Comparison of ENCODE assay signal across 17 cellular contexts in genomic region chr16:81473066-81473488, GRCh38. TPM values are rescaled to one million over a fixed set of nuclear protein-coding genes. Genes with fewer than 3 reads are reported as not detected.
DNase-seq lines count a peak whose midpoint lies in the region; ATAC-seq, FAIRE-seq and TF ChIP-seq lines count a peak whose summit lies in the region.
"Had no signal": no experiment of that assay in that cellular context is flagged by ENCODE, and none has a peak within 500 bp of the region (broad histone marks: within the 10 kb centered on the region; RNA-seq: fewer than 3 reads in every experiment).

No MANE protein-coding gene starts in this region.

- no peak overlapping the region for H3K23ac ChIP-seq in H1 (ENCODE audit: insufficient read length)

- no peak overlapping the region for H3K18ac ChIP-seq in H1 (ENCODE audit: extremely low read depth, low read length)

- ATAC-seq in HG02763 (IDR thresholded peaks at IDR 0.05; ENCODE audit: unreplicated experiment) (no peak), GM21786 (IDR thresholded peaks at IDR 0.05; ENCODE audit: unreplicated experiment) (no peak)

- H3K4me1 Mint-ChIP-seq in nephron progenitor cell, result peaks cover 45% of the 10 kb centered on the region

- no peak overlapping the region for H3K4ac ChIP-seq in H1 (replicated peaks; ENCODE audit: insufficient read length, low read depth, low read length)

- no peak overlapping the region for H4K91ac ChIP-seq in H1 (replicated peaks; ENCODE audit: insufficient read length, low read length)

- H3K27me3 ChIP-seq in BLaER1 treated with 17β-estradiol and CSF1 and Interleukin-3, amounts not matched to agents 10 nM and 100 nM, result no peaks in the 10 kb centered on the region
- no peaks in the 10 kb centered on the region for H3K27me3 ChIP-seq in H1 (replicated peaks in 1 of 4; ENCODE audit: control insufficient read depth in 3 of 4, extremely low read depth in 1 of 4, insufficient read depth in 3 of 4, low read length in 3 of 4)
- H3K27me3 ChIP-seq: esophagus muscularis mucosa, left lung had no signal

- no peak overlapping the region for H4K8ac ChIP-seq in H1 (ENCODE audit: extremely low read depth, insufficient read depth, low read length)

- no peak for TF ChIP-seq CTCF in H1 (IDR thresholded peaks at IDR 0.05; ENCODE audit: control extremely low read depth in 1 of 3, insufficient read depth in 1 of 3, low read depth in 1 of 3, low read length in 3 of 3)
- TF ChIP-seq CTCF in nephron progenitor cell (IDR thresholded peaks at IDR 0.05), result no peak

- POLR2A ChIA-PET in H1 (lab: Charles Lee; ENCODE audit: partially characterized antibody), result interaction anchor here (0.6 to 1.4 kb wide), 5 partner anchors 9 to 60 kb away, joined by 3 read pairs; no protein-coding TSS in a partner anchor

- H2BK20ac ChIP-seq in H1 (ENCODE audit: low read length), result no peak overlapping the region

- H3K9ac ChIP-seq in BLaER1 treated with 17β-estradiol and CSF1 and Interleukin-3, amounts not matched to agents 10 nM and 100 nM, result peak overlapping the region in 10 of 11 experiments; percentile 7 to 54 (median 42); a peak in 13 of 22 replicates
- no peak overlapping the region for H3K9ac ChIP-seq in H1 (replicated peaks in 1 of 4; ENCODE audit: extremely low read depth in 1 of 4, low read depth in 3 of 4, low read length in 3 of 4)

- no peaks in the 10 kb centered on the region for H3K27me3 Mint-ChIP-seq in nephron progenitor cell (ENCODE audit: low read depth, poor library complexity)
- H3K27me3 Mint-ChIP-seq: activated naive CD8-positive, alpha-beta T cell; stimulated activated naive CD8-positive, alpha-beta T cell treated with anti-CD3 and anti-CD28 coated beads, Interleukin-15, Interleukin-2, amounts not matched to agents 100 ng/mL and 50 ng/mL, for 24 hours had no signal

- no peaks in the 10 kb centered on the region for H3K23me2 ChIP-seq in H1 (ENCODE audit: low read depth, low read length)

- WGBS in H1 (ENCODE audit: extremely low coverage in 1 of 2, insufficient coverage in 1 of 2, insufficient read length in 1 of 2, insufficient replicate concordance in 2 of 2, low coverage in 1 of 2, low lambda C conversion rate in 2 of 2, missing lambda C conversion rate in 1 of 2), 2 experiments, result 74% methylated on average over 12 of the region's 14 CpGs; no CpG with 5 or more reads in 1 of the 2 experiments

- peak overlapping the region; percentile 57 for H3K27ac Mint-ChIP-seq in nephron progenitor cell
- H3K27ac Mint-ChIP-seq: activated naive CD8-positive, alpha-beta T cell; stimulated activated naive CD8-positive, alpha-beta T cell treated with anti-CD3 and anti-CD28 coated beads, Interleukin-15, Interleukin-2, amounts not matched to agents 100 ng/mL and 50 ng/mL, for 24 hours had no signal

- H2AK5ac ChIP-seq in H1 (ENCODE audit: low read depth, low read length), result no peak overlapping the region

- peaks cover 13 to 70% (median 50%) of the 10 kb centered on the region in 11 experiments; a peak in 21 of 22 replicates for H3K36me3 ChIP-seq in BLaER1 treated with 17β-estradiol and CSF1 and Interleukin-3, amounts not matched to agents 10 nM and 100 nM
- peaks cover 0 to 8% (median 2%) of the 10 kb centered on the region in 4 experiments; a peak in 2 of 8 replicates for H3K36me3 ChIP-seq in H1 (ENCODE audit: control insufficient read depth in 2 of 4, insufficient read depth in 4 of 4, low read length in 3 of 4)

- TF ChIP-seq EP300 in H1 (IDR thresholded peaks at IDR 0.05; ENCODE audit: borderline replicate concordance in 1 of 2, low read depth in 2 of 2, low read length in 2 of 2), result no peak

- TF ChIP-seq POLR2A in H1 (IDR thresholded peaks at IDR 0.05; ENCODE audit: control extremely low read depth in 1 of 2, low read depth in 2 of 2, low read length in 2 of 2), result no peak

- no peak for TF ChIP-seq RAD21 in H1 (IDR thresholded peaks at IDR 0.05 in 1 of 2, conservative IDR thresholded peaks at IDR 0.05 in 1 of 2; ENCODE audit: low read depth in 2 of 2, low read length in 2 of 2)

- peaks cover 31% of the 10 kb centered on the region for H3K36me3 Mint-ChIP-seq in nephron progenitor cell (ENCODE audit: low read depth)

- H3K4me2 ChIP-seq in BLaER1 treated with 17β-estradiol and CSF1 and Interleukin-3, amounts not matched to agents 10 nM and 100 nM, result peak overlapping the region; percentile 86 to 98 (median 90)
- no peak overlapping the region for H3K4me2 ChIP-seq in H1 (ENCODE audit: insufficient read depth in 1 of 2, low read depth in 2 of 2, low read length in 2 of 2)

- H3K4me3 ChIP-seq in BLaER1 treated with 17β-estradiol and CSF1 and Interleukin-3, amounts not matched to agents 10 nM and 100 nM, result no peak overlapping the region; a peak in 1 of 20 replicates
- H3K4me3 ChIP-seq in H1 (ENCODE audit: extremely low read depth in 1 of 4, insufficient read depth in 2 of 4, low read depth in 3 of 4, low read length in 4 of 4), result no peak overlapping the region
- H3K4me3 ChIP-seq: esophagus muscularis mucosa, left lung, skin epidermis had no signal

- H2AFZ ChIP-seq in H1 (ENCODE audit: low read length), result no peak overlapping the region

- H4K5ac ChIP-seq in H1 (ENCODE audit: insufficient read length, low read depth, low read length), result no peak overlapping the region

- peak overlapping the region; percentile 15 to 98 (median 91); a peak in 20 of 22 replicates for H3K27ac ChIP-seq in BLaER1 treated with 17β-estradiol and CSF1 and Interleukin-3, amounts not matched to agents 10 nM and 100 nM
- H3K27ac ChIP-seq in H1 (ENCODE audit: low read depth, low read length), result no peak overlapping the region
- H3K27ac ChIP-seq: esophagus muscularis mucosa had no signal

- H2BK5ac ChIP-seq in H1 (ENCODE audit: low read depth, low read length), result no peak overlapping the region

- H2BK120ac ChIP-seq in H1 (replicated peaks; ENCODE audit: low read depth, low read length), result no peak overlapping the region

- DNase-seq in H1 (ENCODE audit: low read depth in 1 of 2, low spot score in 2 of 2) (no peak), nephron progenitor cell (no peak), ureter (ENCODE audit: low spot score) (no peak), occipital lobe (lab: John Stamatoyannopoulos, UW) (no peak)
- DNase-seq: activated CD4-positive, CD25-positive, alpha-beta regulatory T cell treated with anti-CD3 and anti-CD28 coated beads, Interleukin-2, amount 50 U/mL, for 72 hours; activated CD8-positive, alpha-beta memory T cell treated with anti-CD3 and anti-CD28 coated beads, Interleukin-2, amount 50 U/mL, for 4 hours; hippocampal formation; left lung; RPMI8226 had no signal

- no peak for FAIRE-seq in H1 (lab: Jason Lieb, UNC)

- peaks cover 33% of the 10 kb centered on the region for H3K79me1 ChIP-seq in H1 (ENCODE audit: low read depth, low read length)

- peaks cover 4% of the 10 kb centered on the region for H3K9me3 Mint-ChIP-seq in nephron progenitor cell
- H3K9me3 Mint-ChIP-seq: stimulated activated naive CD8-positive, alpha-beta T cell treated with anti-CD3 and anti-CD28 coated beads, Interleukin-15, Interleukin-2, amounts not matched to agents 100 ng/mL and 50 ng/mL, for 24 hours had no signal

- H3K14ac ChIP-seq in H1 (ENCODE audit: insufficient read length), result no peak overlapping the region

- H3K4me3 Mint-ChIP-seq in nephron progenitor cell, result no peak overlapping the region
- H3K4me3 Mint-ChIP-seq: activated naive CD8-positive, alpha-beta T cell; stimulated activated naive CD8-positive, alpha-beta T cell treated with anti-CD3 and anti-CD28 coated beads, Interleukin-15, Interleukin-2, amounts not matched to agents 100 ng/mL and 50 ng/mL, for 24 hours had no signal

- H3K79me2 ChIP-seq in H1 (ENCODE audit: control insufficient read depth in 1 of 2, insufficient read depth in 2 of 2, low read length in 2 of 2), result peaks cover 11 to 93% of the 10 kb centered on the region in 2 experiments

- no peak overlapping the region for H2BK12ac ChIP-seq in H1 (ENCODE audit: low read depth, low read length)

- peaks cover 88 to 100% (median 99%) of the 10 kb centered on the region in 10 experiments for H3K4me1 ChIP-seq in BLaER1 treated with 17β-estradiol and CSF1 and Interleukin-3, amounts not matched to agents 10 nM and 100 nM
- peaks cover 0 to 13% (median 2%) of the 10 kb centered on the region in 4 experiments; a peak in 4 of 7 replicates for H3K4me1 ChIP-seq in H1 (replicated peaks in 1 of 4; ENCODE audit: control insufficient read depth in 3 of 4, insufficient read depth in 4 of 4, low read length in 3 of 4)

- peaks cover 0 to 68% (median 10%) of the 10 kb centered on the region in 11 experiments; a peak in 8 of 22 replicates for H4K20me1 ChIP-seq in BLaER1 treated with 17β-estradiol and CSF1 and Interleukin-3, amounts not matched to agents 10 nM and 100 nM
- peaks cover 35 to 46% of the 10 kb centered on the region in 2 experiments for H4K20me1 ChIP-seq in H1 (replicated peaks in 1 of 2; ENCODE audit: control insufficient read depth in 1 of 2, insufficient read depth in 2 of 2, low read length in 2 of 2)

- 0 out of 2 replicates have a peak overlapping the region, but pooled peaks have one; percentile 18 for H2BK15ac ChIP-seq in H1 (ENCODE audit: low read length)

- CTCF ChIA-PET in H1 (lab: Charles Lee; ENCODE audit: partially characterized antibody), result interaction anchor here (0.6 to 1.5 kb wide), 7 partner anchors 8 to 225 kb away, joined by 3 to 4 read pairs (median 3); no protein-coding TSS in a partner anchor

- H3K56ac ChIP-seq in H1 (replicated peaks; ENCODE audit: insufficient read length, low read depth, low read length), result no peak overlapping the region

- H3K9me3 ChIP-seq in BLaER1 treated with 17β-estradiol and CSF1 and Interleukin-3, amounts not matched to agents 10 nM and 100 nM (replicated peaks in 1 of 11), result peaks cover 0 to 21% (median 12%) of the 10 kb centered on the region in 11 experiments; a peak in 11 of 22 replicates
- H3K9me3 ChIP-seq in H1 (ENCODE audit: insufficient read depth in 2 of 2, low read depth in 1 of 2, low read length in 1 of 2), result no peaks in the 10 kb centered on the region
- H3K9me3 ChIP-seq: esophagus muscularis mucosa, left lung had no signal

TF ChIP-seq in PFSK-1, 5 proteins besides CTCF, POLR2A, EP300 and RAD21 (continues in another document):
- TF ChIP-seq SIN3A (IDR thresholded peaks at IDR 0.05; ENCODE audit: borderline replicate concordance, insufficient read depth, low read length), result peak; percentile 29; the same call in 1 of the 2 replicates

TF ChIP-seq in H1, 55 proteins besides CTCF, POLR2A, EP300 and RAD21 (continues in another document):
- TF ChIP-seq SUZ12 (IDR thresholded peaks at IDR 0.05; ENCODE audit: low read length), result no peak
- no peak for TF ChIP-seq JUND (IDR thresholded peaks at IDR 0.05; ENCODE audit: low read length)

RNA-seq across cellular contexts. Expression of gene CMIP, which starts 28.5 kb away (rescaled TPM):
- polyA plus RNA-seq in PFSK-1 (2012; ENCODE audit: insufficient read length, low read depth), result 49.6 TPM
- 53.2 and 62.0 TPM in 2 replicates for total RNA-seq in H1 (2021; fragmentation: NEBNext Ultra II Directional; extraction: Animal tissue kit (Norgen Biotek cat#: 25700))
- polyA plus RNA-seq in H1 (2011; rRNA removed), result 7.9 and 21.2 TPM in 2 replicates
- polyA plus RNA-seq in H1 (2011; cell fraction: cytosol; rRNA removed), result 7.9 TPM
- 27.3 TPM for polyA plus RNA-seq in H1 (2011; cell fraction: nucleus; rRNA removed)
- polyA plus RNA-seq in H1 (2012, experiment 1 of 2), result 44.6 to 50.3 TPM (median 45.5 TPM) in 4 replicates
- polyA plus RNA-seq in H1 (2012, experiment 2 of 2), result 28.6 TPM
- polyA plus RNA-seq in H1 (2013, experiment 1 of 2), result 36.4 TPM
- 34.4 TPM for polyA plus RNA-seq in H1 (2013, experiment 2 of 2)
- 20.8 and 26.6 TPM in 2 replicates for polyA minus RNA-seq in H1 (2011; rRNA and poly(A)+ RNA removed)
- polyA minus RNA-seq in H1 (2011; cell fraction: cytosol; rRNA and poly(A)+ RNA removed), result 35.2 TPM
- polyA minus RNA-seq in H1 (2011; cell fraction: nucleus; rRNA and poly(A)+ RNA removed), result 37.7 TPM
- total RNA-seq in ureter, result 98.0 TPM
- total RNA-seq in occipital lobe, result 22.9 TPM

Comparison
In these comparisons a context has a peak if more than half of its experiments do, and no peak if none do; other contexts are left out.
1. H3K4me2 ChIP-seq: peak in BLaER1 treated with 17β-estradiol and CSF1 and Interleukin-3, amounts not matched to agents 10 nM and 100 nM (11 of 11); none in H1 (0 of 2).
2. H3K9ac ChIP-seq: peak in BLaER1 treated with 17β-estradiol and CSF1 and Interleukin-3, amounts not matched to agents 10 nM and 100 nM (10 of 11); none in H1 (0 of 4).